ENCODE assay signal across 1 cellular context in genomic region chr15:76931397-76932089, GRCh38.
A peak's percentile ranks its signal among the peaks of the same experiment; 100 is the strongest.
TF ChIP-seq lines count a peak whose summit lies in the region.

A gene with protein sequence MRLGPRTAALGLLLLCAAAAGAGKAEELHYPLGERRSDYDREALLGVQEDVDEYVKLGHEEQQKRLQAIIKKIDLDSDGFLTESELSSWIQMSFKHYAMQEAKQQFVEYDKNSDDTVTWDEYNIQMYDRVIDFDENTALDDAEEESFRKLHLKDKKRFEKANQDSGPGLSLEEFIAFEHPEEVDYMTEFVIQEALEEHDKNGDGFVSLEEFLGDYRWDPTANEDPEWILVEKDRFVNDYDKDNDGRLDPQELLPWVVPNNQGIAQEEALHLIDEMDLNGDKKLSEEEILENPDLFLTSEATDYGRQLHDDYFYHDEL (plus strand): TSS chr15:76931749. CDS start chr15:76931842, 93 bp downstream.

TF ChIP-seq in HepG2, 621 proteins besides CTCF, POLR2A, EP300 and RAD21 (continued from another document and continues in another):
- TF ChIP-seq, protein P1, sequence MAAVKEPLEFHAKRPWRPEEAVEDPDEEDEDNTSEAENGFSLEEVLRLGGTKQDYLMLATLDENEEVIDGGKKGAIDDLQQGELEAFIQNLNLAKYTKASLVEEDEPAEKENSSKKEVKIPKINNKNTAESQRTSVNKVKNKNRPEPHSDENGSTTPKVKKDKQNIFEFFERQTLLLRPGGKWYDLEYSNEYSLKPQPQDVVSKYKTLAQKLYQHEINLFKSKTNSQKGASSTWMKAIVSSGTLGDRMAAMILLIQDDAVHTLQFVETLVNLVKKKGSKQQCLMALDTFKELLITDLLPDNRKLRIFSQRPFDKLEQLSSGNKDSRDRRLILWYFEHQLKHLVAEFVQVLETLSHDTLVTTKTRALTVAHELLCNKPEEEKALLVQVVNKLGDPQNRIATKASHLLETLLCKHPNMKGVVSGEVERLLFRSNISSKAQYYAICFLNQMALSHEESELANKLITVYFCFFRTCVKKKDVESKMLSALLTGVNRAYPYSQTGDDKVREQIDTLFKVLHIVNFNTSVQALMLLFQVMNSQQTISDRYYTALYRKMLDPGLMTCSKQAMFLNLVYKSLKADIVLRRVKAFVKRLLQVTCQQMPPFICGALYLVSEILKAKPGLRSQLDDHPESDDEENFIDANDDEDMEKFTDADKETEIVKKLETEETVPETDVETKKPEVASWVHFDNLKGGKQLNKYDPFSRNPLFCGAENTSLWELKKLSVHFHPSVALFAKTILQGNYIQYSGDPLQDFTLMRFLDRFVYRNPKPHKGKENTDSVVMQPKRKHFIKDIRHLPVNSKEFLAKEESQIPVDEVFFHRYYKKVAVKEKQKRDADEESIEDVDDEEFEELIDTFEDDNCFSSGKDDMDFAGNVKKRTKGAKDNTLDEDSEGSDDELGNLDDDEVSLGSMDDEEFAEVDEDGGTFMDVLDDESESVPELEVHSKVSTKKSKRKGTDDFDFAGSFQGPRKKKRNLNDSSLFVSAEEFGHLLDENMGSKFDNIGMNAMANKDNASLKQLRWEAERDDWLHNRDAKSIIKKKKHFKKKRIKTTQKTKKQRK (IDR thresholded peaks at IDR 0.05; ENCODE audit: low read length): no peak
- TF ChIP-seq ZSCAN9 (CRISPR knock-in tag; IDR thresholded peaks at IDR 0.05; ENCODE audit: borderline replicate concordance): no peak
- no peak for TF ChIP-seq GLMP (CRISPR knock-in tag; IDR thresholded peaks at IDR 0.05; ENCODE audit: borderline replicate concordance)
- TF ChIP-seq KLF15 (CRISPR knock-in tag; IDR thresholded peaks at IDR 0.05; ENCODE audit: borderline replicate concordance): no peak
- no peak for TF ChIP-seq ZNF530 (CRISPR knock-in tag; IDR thresholded peaks at IDR 0.05; ENCODE audit: low read depth)
- peak; percentile 84; the same call in 1 of the 2 replicates for TF ChIP-seq ZNF790 (CRISPR knock-in tag; IDR thresholded peaks at IDR 0.05; ENCODE audit: borderline replicate concordance)
- no peak for TF ChIP-seq ATF7 (IDR thresholded peaks at IDR 0.05)
- TF ChIP-seq ATF7 (CRISPR knock-in tag; IDR thresholded peaks at IDR 0.05): no peak
- TF ChIP-seq AGO2 (optimal IDR thresholded peaks at IDR 0.05; ENCODE audit: low read depth, low read length): peak; percentile 72
- TF ChIP-seq U2AF2 (IDR thresholded peaks at IDR 0.05; ENCODE audit: low read depth, low read length): no peak
- TF ChIP-seq ZNF33B (CRISPR knock-in tag; IDR thresholded peaks at IDR 0.05): no peak
- 0 out of 2 replicates have a peak, but pooled peaks have one; percentile 61 for TF ChIP-seq ZNF543 (CRISPR knock-in tag; IDR thresholded peaks at IDR 0.05)
- TF ChIP-seq, protein P2, sequence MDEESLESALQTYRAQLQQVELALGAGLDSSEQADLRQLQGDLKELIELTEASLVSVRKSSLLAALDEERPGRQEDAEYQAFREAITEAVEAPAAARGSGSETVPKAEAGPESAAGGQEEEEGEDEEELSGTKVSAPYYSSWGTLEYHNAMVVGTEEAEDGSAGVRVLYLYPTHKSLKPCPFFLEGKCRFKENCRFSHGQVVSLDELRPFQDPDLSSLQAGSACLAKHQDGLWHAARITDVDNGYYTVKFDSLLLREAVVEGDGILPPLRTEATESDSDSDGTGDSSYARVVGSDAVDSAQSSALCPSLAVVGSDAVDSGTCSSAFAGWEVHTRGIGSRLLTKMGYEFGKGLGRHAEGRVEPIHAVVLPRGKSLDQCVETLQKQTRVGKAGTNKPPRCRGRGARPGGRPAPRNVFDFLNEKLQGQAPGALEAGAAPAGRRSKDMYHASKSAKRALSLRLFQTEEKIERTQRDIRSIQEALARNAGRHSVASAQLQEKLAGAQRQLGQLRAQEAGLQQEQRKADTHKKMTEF (CRISPR knock-in tag; IDR thresholded peaks at IDR 0.05): peak; percentile 29; the same call in 1 of the 2 replicates
- TF ChIP-seq ZFAT (CRISPR knock-in tag; conservative IDR thresholded peaks at IDR 0.05): no peak
- TF ChIP-seq PTBP1 (IDR thresholded peaks at IDR 0.05; ENCODE audit: low read depth, low read length, poor library complexity, severe bottlenecking): no peak
- TF ChIP-seq ZNF768 (CRISPR knock-in tag; IDR thresholded peaks at IDR 0.05): no peak
- no peak for TF ChIP-seq NCOR1 (IDR thresholded peaks at IDR 0.05; ENCODE audit: borderline replicate concordance, low read length)
- TF ChIP-seq ZHX1 (CRISPR knock-in tag; IDR thresholded peaks at IDR 0.05; ENCODE audit: low read depth): peak; percentile 61; the same call in 1 of the 2 replicates
- no peak for TF ChIP-seq SRF (IDR thresholded peaks at IDR 0.05; ENCODE audit: low read depth, low read length)
- TF ChIP-seq, protein P3, sequence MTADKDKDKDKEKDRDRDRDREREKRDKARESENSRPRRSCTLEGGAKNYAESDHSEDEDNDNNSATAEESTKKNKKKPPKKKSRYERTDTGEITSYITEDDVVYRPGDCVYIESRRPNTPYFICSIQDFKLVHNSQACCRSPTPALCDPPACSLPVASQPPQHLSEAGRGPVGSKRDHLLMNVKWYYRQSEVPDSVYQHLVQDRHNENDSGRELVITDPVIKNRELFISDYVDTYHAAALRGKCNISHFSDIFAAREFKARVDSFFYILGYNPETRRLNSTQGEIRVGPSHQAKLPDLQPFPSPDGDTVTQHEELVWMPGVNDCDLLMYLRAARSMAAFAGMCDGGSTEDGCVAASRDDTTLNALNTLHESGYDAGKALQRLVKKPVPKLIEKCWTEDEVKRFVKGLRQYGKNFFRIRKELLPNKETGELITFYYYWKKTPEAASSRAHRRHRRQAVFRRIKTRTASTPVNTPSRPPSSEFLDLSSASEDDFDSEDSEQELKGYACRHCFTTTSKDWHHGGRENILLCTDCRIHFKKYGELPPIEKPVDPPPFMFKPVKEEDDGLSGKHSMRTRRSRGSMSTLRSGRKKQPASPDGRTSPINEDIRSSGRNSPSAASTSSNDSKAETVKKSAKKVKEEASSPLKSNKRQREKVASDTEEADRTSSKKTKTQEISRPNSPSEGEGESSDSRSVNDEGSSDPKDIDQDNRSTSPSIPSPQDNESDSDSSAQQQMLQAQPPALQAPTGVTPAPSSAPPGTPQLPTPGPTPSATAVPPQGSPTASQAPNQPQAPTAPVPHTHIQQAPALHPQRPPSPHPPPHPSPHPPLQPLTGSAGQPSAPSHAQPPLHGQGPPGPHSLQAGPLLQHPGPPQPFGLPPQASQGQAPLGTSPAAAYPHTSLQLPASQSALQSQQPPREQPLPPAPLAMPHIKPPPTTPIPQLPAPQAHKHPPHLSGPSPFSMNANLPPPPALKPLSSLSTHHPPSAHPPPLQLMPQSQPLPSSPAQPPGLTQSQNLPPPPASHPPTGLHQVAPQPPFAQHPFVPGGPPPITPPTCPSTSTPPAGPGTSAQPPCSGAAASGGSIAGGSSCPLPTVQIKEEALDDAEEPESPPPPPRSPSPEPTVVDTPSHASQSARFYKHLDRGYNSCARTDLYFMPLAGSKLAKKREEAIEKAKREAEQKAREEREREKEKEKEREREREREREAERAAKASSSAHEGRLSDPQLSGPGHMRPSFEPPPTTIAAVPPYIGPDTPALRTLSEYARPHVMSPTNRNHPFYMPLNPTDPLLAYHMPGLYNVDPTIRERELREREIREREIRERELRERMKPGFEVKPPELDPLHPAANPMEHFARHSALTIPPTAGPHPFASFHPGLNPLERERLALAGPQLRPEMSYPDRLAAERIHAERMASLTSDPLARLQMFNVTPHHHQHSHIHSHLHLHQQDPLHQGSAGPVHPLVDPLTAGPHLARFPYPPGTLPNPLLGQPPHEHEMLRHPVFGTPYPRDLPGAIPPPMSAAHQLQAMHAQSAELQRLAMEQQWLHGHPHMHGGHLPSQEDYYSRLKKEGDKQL (CRISPR knock-in tag; IDR thresholded peaks at IDR 0.05; ENCODE audit: low read depth): no peak
- no peak for TF ChIP-seq ZNF296 (CRISPR knock-in tag; conservative IDR thresholded peaks at IDR 0.05)
- no peak for TF ChIP-seq SOX13 (IDR thresholded peaks at IDR 0.05)
- no peak for TF ChIP-seq SOX13 (CRISPR knock-in tag; conservative IDR thresholded peaks at IDR 0.05 in 1 of 2, IDR thresholded peaks at IDR 0.05 in 1 of 2)
- TF ChIP-seq HOXA5 (CRISPR knock-in tag; IDR thresholded peaks at IDR 0.05): 0 out of 2 replicates have a peak, but pooled peaks have one; percentile 37
- no peak for TF ChIP-seq AKNA (CRISPR knock-in tag; IDR thresholded peaks at IDR 0.05; ENCODE audit: borderline replicate concordance)
- TF ChIP-seq, protein P4, sequence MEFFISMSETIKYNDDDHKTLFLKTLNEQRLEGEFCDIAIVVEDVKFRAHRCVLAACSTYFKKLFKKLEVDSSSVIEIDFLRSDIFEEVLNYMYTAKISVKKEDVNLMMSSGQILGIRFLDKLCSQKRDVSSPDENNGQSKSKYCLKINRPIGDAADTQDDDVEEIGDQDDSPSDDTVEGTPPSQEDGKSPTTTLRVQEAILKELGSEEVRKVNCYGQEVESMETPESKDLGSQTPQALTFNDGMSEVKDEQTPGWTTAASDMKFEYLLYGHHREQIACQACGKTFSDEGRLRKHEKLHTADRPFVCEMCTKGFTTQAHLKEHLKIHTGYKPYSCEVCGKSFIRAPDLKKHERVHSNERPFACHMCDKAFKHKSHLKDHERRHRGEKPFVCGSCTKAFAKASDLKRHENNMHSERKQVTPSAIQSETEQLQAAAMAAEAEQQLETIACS (CRISPR knock-in tag; IDR thresholded peaks at IDR 0.05): no peak
- no peak for TF ChIP-seq ZNF576 (CRISPR knock-in tag; IDR thresholded peaks at IDR 0.05)
- peak; percentile 50; the same call in 1 of the 2 replicates for TF ChIP-seq ZSCAN31 (CRISPR knock-in tag; IDR thresholded peaks at IDR 0.05; ENCODE audit: low read depth)
